ENCODE assay signal across 1 cellular context in the genomic region with DNA sequence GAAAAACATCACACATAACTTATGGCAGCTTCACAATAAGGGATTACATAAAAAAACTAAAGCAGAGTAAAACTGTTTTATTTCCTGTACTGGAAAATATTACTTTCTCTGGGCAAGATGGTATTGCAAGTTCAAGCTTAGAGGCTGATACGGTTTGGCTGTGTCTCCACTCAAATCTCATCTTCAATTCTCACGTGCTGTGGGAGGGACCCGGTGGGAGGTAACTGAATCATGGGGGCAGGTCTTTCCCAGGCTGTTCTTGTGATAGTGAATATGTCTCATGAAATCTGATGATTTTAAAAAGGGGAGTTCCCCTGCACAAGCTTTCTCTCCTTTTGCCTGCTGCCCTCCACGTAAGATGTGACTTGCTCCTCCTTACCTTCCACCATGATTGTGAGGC.
TF ChIP-seq lines count a peak whose summit lies in the region.

No MANE protein-coding gene starts in this region.

TF ChIP-seq in GM12878, 131 proteins besides CTCF, POLR2A, EP300 and RAD21:
- no peak for TF ChIP-seq RFX5 (IDR thresholded peaks at IDR 0.05; ENCODE audit: low read depth, low read length)
- no peak for TF ChIP-seq RELA (IDR thresholded peaks at IDR 0.05; ENCODE audit: borderline replicate concordance, partially characterized antibody)
- no peak for TF ChIP-seq MYC (IDR thresholded peaks at IDR 0.05; ENCODE audit: insufficient read depth, insufficient read length, insufficient replicate concordance, low read length, severe bottlenecking)
- no peak for TF ChIP-seq WRNIP1 (IDR thresholded peaks at IDR 0.05; ENCODE audit: borderline replicate concordance, low read depth, low read length)
- TF ChIP-seq, protein P1, sequence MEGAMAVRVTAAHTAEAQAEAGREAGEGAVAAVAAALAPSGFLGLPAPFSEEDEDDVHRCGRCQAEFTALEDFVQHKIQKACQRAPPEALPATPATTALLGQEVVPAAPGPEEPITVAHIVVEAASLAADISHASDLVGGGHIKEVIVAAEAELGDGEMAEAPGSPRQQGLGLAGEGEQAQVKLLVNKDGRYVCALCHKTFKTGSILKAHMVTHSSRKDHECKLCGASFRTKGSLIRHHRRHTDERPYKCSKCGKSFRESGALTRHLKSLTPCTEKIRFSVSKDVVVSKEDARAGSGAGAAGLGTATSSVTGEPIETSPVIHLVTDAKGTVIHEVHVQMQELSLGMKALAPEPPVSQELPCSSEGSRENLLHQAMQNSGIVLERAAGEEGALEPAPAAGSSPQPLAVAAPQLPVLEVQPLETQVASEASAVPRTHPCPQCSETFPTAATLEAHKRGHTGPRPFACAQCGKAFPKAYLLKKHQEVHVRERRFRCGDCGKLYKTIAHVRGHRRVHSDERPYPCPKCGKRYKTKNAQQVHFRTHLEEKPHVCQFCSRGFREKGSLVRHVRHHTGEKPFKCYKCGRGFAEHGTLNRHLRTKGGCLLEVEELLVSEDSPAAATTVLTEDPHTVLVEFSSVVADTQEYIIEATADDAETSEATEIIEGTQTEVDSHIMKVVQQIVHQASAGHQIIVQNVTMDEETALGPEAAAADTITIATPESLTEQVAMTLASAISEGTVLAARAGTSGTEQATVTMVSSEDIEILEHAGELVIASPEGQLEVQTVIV (IDR thresholded peaks at IDR 0.05; ENCODE audit: borderline replicate concordance, partially characterized antibody), result no peak
- TF ChIP-seq FOS (IDR thresholded peaks at IDR 0.05; ENCODE audit: borderline replicate concordance, extremely low read depth, insufficient read length), result no peak
- TF ChIP-seq, protein P2, sequence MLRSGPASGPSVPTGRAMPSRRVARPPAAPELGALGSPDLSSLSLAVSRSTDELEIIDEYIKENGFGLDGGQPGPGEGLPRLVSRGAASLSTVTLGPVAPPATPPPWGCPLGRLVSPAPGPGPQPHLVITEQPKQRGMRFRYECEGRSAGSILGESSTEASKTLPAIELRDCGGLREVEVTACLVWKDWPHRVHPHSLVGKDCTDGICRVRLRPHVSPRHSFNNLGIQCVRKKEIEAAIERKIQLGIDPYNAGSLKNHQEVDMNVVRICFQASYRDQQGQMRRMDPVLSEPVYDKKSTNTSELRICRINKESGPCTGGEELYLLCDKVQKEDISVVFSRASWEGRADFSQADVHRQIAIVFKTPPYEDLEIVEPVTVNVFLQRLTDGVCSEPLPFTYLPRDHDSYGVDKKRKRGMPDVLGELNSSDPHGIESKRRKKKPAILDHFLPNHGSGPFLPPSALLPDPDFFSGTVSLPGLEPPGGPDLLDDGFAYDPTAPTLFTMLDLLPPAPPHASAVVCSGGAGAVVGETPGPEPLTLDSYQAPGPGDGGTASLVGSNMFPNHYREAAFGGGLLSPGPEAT (IDR thresholded peaks at IDR 0.05; ENCODE audit: low read depth), result no peak
- TF ChIP-seq CEBPB (IDR thresholded peaks at IDR 0.05; ENCODE audit: borderline replicate concordance in 1 of 2, low read depth in 2 of 2, low read length in 2 of 2), result no peak
- TF ChIP-seq CHD4 (IDR thresholded peaks at IDR 0.05), result no peak
- TF ChIP-seq KLF5 (IDR thresholded peaks at IDR 0.05; ENCODE audit: partially characterized antibody), result no peak
- TF ChIP-seq NBN (IDR thresholded peaks at IDR 0.05), result no peak
- TF ChIP-seq RBBP5 (conservative IDR thresholded peaks at IDR 0.05), result no peak
- no peak for TF ChIP-seq NR2C1 (IDR thresholded peaks at IDR 0.05)
- TF ChIP-seq YY1 (IDR thresholded peaks at IDR 0.05; ENCODE audit: low read depth, low read length), result no peak
- TF ChIP-seq SMC3 (IDR thresholded peaks at IDR 0.05; ENCODE audit: borderline replicate concordance, low read length), result no peak
- TF ChIP-seq, protein P3, sequence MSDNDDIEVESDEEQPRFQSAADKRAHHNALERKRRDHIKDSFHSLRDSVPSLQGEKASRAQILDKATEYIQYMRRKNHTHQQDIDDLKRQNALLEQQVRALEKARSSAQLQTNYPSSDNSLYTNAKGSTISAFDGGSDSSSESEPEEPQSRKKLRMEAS (IDR thresholded peaks at IDR 0.05; ENCODE audit: low read depth, low read length), result no peak
